8 cellular contexts compared by ENCODE assay signal in genomic region chr17:48545022-48545376, GRCh38. TPM values are rescaled to one million over a fixed set of nuclear protein-coding genes. Genes with fewer than 3 reads are reported as not detected.
DNase-seq lines count a peak whose midpoint lies in the region; ATAC-seq and TF ChIP-seq lines count a peak whose summit lies in the region.

TSS of gene HOXB2 (minus strand) at chr17:48545109. CDS start at chr17:48544911, 198 bp downstream.

- peaks cover 14% of the 10 kb centered on the region for H3K36me3 ChIP-seq in A673 (ENCODE audit: insufficient read depth, low read length, poor library complexity, severe bottlenecking)
- H3K36me3 ChIP-seq in IMR-90 (ENCODE audit: control insufficient read depth, insufficient read depth, low read length): peaks cover 27% of the 10 kb centered on the region
- H3K36me3 ChIP-seq in kidney epithelial cell (ENCODE audit: control insufficient read depth, insufficient read depth, low read length): peaks cover 5% of the 10 kb centered on the region

- peaks cover 3% of the 10 kb centered on the region; the same call in 1 of the 2 replicates for H3K9me1 ChIP-seq in IMR-90 (ENCODE audit: insufficient read depth, low read length)

- TF ChIP-seq CTCF in A673 (conservative IDR thresholded peaks at IDR 0.05; ENCODE audit: low read depth, low read length) (no peak), IMR-90 (conservative IDR thresholded peaks at IDR 0.05; ENCODE audit: low read depth, low read length) (no peak), kidney epithelial cell (IDR thresholded peaks at IDR 0.05; ENCODE audit: insufficient read depth, low read length, poor library complexity, severe bottlenecking) (no peak), subcutaneous adipose tissue (IDR thresholded peaks at IDR 0.05; ENCODE audit: low read depth) (no peak)

- H2AK9ac ChIP-seq in IMR-90 (replicated peaks; ENCODE audit: low read depth, low read length, poor library complexity): peak within 1 kb of the TSS; percentile 50

- peak within 1 kb of the TSS; percentile 72 for H2AFZ ChIP-seq in IMR-90 (replicated peaks; ENCODE audit: low read length, poor library complexity)

- H3K27ac ChIP-seq in A673 (ENCODE audit: low read depth, low read length, poor library complexity, severe bottlenecking) (peak within 1 kb of the TSS; percentile 95), IMR-90 (ENCODE audit: insufficient read depth, low read length) (peak within 1 kb of the TSS; percentile 99)

- POLR2A ChIA-PET in A673 (lab: Charles Lee; ENCODE audit: low non-redundant PET): no interaction called here
- POLR2A ChIA-PET in IMR-90 (lab: Charles Lee; ENCODE audit: unreplicated experiment): no interaction called here

- dilution Hi-C loops in IMR-90 (cut with HindIII; ENCODE audit: low sequenced_read_pairs, unreplicated experiment): no loop called here

- H3K4me2 ChIP-seq in IMR-90 (ENCODE audit: low read depth, low read length): peak within 1 kb of the TSS; percentile 80

- H4K8ac ChIP-seq in IMR-90 (ENCODE audit: low read depth in 2 of 2, low read length in 2 of 2): peak within 1 kb of the TSS; percentile 80 to 94

- H3K4me3 ChIP-seq in A673 (ENCODE audit: low read depth, low read length, poor library complexity, severe bottlenecking): peak within 1 kb of the TSS; percentile 85
- H3K4me3 ChIP-seq in IMR-90 (ENCODE audit: insufficient read depth, low read depth, low read length): peak within 1 kb of the TSS; percentile 96
- H3K4me3 ChIP-seq in kidney epithelial cell (ENCODE audit: low read depth, low read length): peak within 1 kb of the TSS; percentile 87

- peak within 1 kb of the TSS; percentile 93 for H2AK5ac ChIP-seq in IMR-90 (ENCODE audit: low read depth, low read length)

- CTCF ChIA-PET in A673 (lab: Charles Lee): no interaction called here
- CTCF ChIA-PET in IMR-90 (lab: Yijun Ruan, JAX): no interaction called here

- BruUV-seq in A673 (replicated peaks; lab: Mats Ljungman, UMichigan) (no TSS peak), IMR-90 (replicated peaks; lab: Mats Ljungman, UMichigan) (no TSS peak)

- H3K23ac ChIP-seq in IMR-90 (ENCODE audit: low read depth, low read length): peak within 1 kb of the TSS; percentile 100

- peak within 1 kb of the TSS; percentile 91 for H2BK120ac ChIP-seq in IMR-90 (ENCODE audit: low read depth, low read length)

- peak within 1 kb of the TSS; percentile 98 for H3K4ac ChIP-seq in IMR-90 (ENCODE audit: low read depth, low read length)

- DNase-seq in A673 (ENCODE audit: low spot score) (peak; percentile 84), IMR-90 (peak; percentile 77), amniotic epithelial cell (ENCODE audit: low read depth) (peak; percentile 61), kidney epithelial cell (ENCODE audit: low read depth) (no peak), NOMO-1 (lab: John Stamatoyannopoulos, UW; ENCODE audit: unreplicated experiment in 2 of 2) (no peak), NOMO-1 treated with DMSO at 0.1 percent for 48 hours (lab: John Stamatoyannopoulos, UW; ENCODE audit: unreplicated experiment) (no peak)
- no peak for DNase-seq in stimulated activated naive CD4-positive, alpha-beta T cell (lab: John Stamatoyannopoulos, UW)

- peak within 1 kb of the TSS; percentile 93 for H2BK20ac ChIP-seq in IMR-90 (ENCODE audit: low read depth, low read length)

- peak within 1 kb of the TSS; percentile 96 for H3K18ac ChIP-seq in IMR-90 (ENCODE audit: low read depth, low read length)

- H3K9me3 ChIP-seq in A673 (ENCODE audit: low read depth, low read length, poor library complexity, severe bottlenecking): no peaks in the 10 kb centered on the region
- no peaks in the 10 kb centered on the region for H3K9me3 ChIP-seq in IMR-90 (ENCODE audit: control insufficient read depth, insufficient read depth, low read length)

- ATAC-seq in IMR-90 (ENCODE audit: low read depth): peak; percentile 16; the same call in 1 of the 2 replicates

- H4K20me1 ChIP-seq in IMR-90 (ENCODE audit: insufficient read depth, low read length): no peaks in the 10 kb centered on the region

- no peak for TF ChIP-seq RAD21 in IMR-90 (IDR thresholded peaks at IDR 0.05; ENCODE audit: low read length)

- WGBS in IMR-90 (ENCODE audit: extremely low coverage in 2 of 2, insufficient read length in 1 of 2), 2 experiments: no CpG with 5 or more reads among the region's 12 CpGs

- intact Hi-C loops in A673 (cut with micrococcal nuclease; ENCODE audit: unreplicated experiment): no loop called here
- intact Hi-C loops in IMR-90 (cut with micrococcal nuclease): no loop called here

- H4K5ac ChIP-seq in IMR-90 (ENCODE audit: low read depth, low read length): peak within 1 kb of the TSS; percentile 84

- peak within 1 kb of the TSS; percentile 99 for H3K56ac ChIP-seq in IMR-90 (ENCODE audit: extremely low read depth, insufficient read depth, low read length)

- H3K79me1 ChIP-seq in IMR-90 (ENCODE audit: low read depth in 1 of 2, low read length in 2 of 2): peaks cover 4 to 29% of the 10 kb centered on the region in 2 experiments; a peak in 2 of 4 replicates

- peak within 1 kb of the TSS; percentile 92 for H4K91ac ChIP-seq in IMR-90 (ENCODE audit: insufficient read depth, low read depth, low read length)

- H3K9ac ChIP-seq in IMR-90 (ENCODE audit: low read depth, low read length): peak within 1 kb of the TSS; percentile 100

- H3K27me3 ChIP-seq in A673 (replicated peaks; ENCODE audit: insufficient read depth, low read depth, low read length, poor library complexity) (no peaks in the 10 kb centered on the region), IMR-90 (ENCODE audit: control insufficient read depth, insufficient read depth, low read length) (no peaks in the 10 kb centered on the region), kidney epithelial cell (ENCODE audit: control insufficient read depth, insufficient read depth, low read length) (no peaks in the 10 kb centered on the region)

- peak within 1 kb of the TSS; percentile 95 for H2BK15ac ChIP-seq in IMR-90 (ENCODE audit: low read depth, low read length)

- H3K4me1 ChIP-seq in A673 (ENCODE audit: insufficient read depth, low read length, poor library complexity, severe bottlenecking): peaks cover 54% of the 10 kb centered on the region
- peaks cover 32% of the 10 kb centered on the region for H3K4me1 ChIP-seq in IMR-90 (ENCODE audit: control insufficient read depth, insufficient read depth, low read length)

- peak within 1 kb of the TSS; percentile 99 for H3K14ac ChIP-seq in IMR-90 (replicated peaks; ENCODE audit: low read depth, low read length)

- peak within 1 kb of the TSS; percentile 96 for H2BK5ac ChIP-seq in IMR-90 (ENCODE audit: low read depth, low read length, poor library complexity, severe bottlenecking)

- TF ChIP-seq POLR2A in IMR-90 (IDR thresholded peaks at IDR 0.05; ENCODE audit: low read depth, low read length): no peak

- in situ Hi-C loops in IMR-90 (cut with MboI; ENCODE audit: low sequenced_read_pairs): loop anchor here (10.0 kb wide), 1 partner anchor 190 kb away; no protein-coding TSS in a partner anchor

TF ChIP-seq in IMR-90, 13 proteins besides CTCF, POLR2A, EP300 and RAD21:
- no peak for TF ChIP-seq ELK1 (IDR thresholded peaks at IDR 0.05; ENCODE audit: borderline replicate concordance, low read depth, low read length)
- no peak for TF ChIP-seq NFE2L2 (IDR thresholded peaks at IDR 0.05; ENCODE audit: low read depth, low read length)
- peak; percentile 5; the same call in 1 of the 2 replicates for TF ChIP-seq BHLHE40 (IDR thresholded peaks at IDR 0.05; ENCODE audit: low read depth, low read length)
- no peak for TF ChIP-seq MAZ (IDR thresholded peaks at IDR 0.05; ENCODE audit: borderline replicate concordance, low read depth, low read length)
- peak; percentile 92 for TF ChIP-seq USF2 (IDR thresholded peaks at IDR 0.05; ENCODE audit: low read depth, low read length)
- TF ChIP-seq FOS (IDR thresholded peaks at IDR 0.05; ENCODE audit: low read depth, low read length): no peak
- no peak for TF ChIP-seq CEBPB (IDR thresholded peaks at IDR 0.05; ENCODE audit: low read depth, low read length)

RNA-seq across cellular contexts. Expression of gene HOXB2, which starts in this region (rescaled TPM):
- total RNA-seq in A673 (2021) (34.5 and 37.8 TPM in 2 replicates), IMR-90 (2012; rRNA removed) (2.7 and 3.1 TPM in 2 replicates), kidney epithelial cell (15.2 and 24.6 TPM in 2 replicates), subcutaneous adipose tissue (10 to 100 TPM; 12.1 to 21.1 (median 13.7) TPM)
- polyA plus RNA-seq in IMR-90 (2012; rRNA removed): 29.9 and 33.8 TPM in 2 replicates
- polyA plus RNA-seq in IMR-90 (2012; cell fraction: cytosol; rRNA removed): 31.5 and 50.7 TPM in 2 replicates
- 69.3 and 123 TPM in 2 replicates for polyA plus RNA-seq in IMR-90 (2012; cell fraction: nucleus; rRNA removed; ENCODE audit: low replicate concordance)

Comparison
In these comparisons a context has a peak if more than half of its experiments do, and no peak if none do; other contexts are left out.
1. DNase-seq: peak in A673 (single experiment), IMR-90 (single experiment) and amniotic epithelial cell (single experiment); none in kidney epithelial cell (single experiment), stimulated activated naive CD4-positive, alpha-beta T cell (0 of 6), NOMO-1 (0 of 2) and NOMO-1 treated with DMSO at 0.1 percent for 48 hours (single experiment).
2. Peak in every context shown above with its lines, with median percentiles within 50 percentile points of each other: H3K4me3 ChIP-seq.